Comparison of ENCODE assay signal across 11 cellular contexts in the genomic region with DNA sequence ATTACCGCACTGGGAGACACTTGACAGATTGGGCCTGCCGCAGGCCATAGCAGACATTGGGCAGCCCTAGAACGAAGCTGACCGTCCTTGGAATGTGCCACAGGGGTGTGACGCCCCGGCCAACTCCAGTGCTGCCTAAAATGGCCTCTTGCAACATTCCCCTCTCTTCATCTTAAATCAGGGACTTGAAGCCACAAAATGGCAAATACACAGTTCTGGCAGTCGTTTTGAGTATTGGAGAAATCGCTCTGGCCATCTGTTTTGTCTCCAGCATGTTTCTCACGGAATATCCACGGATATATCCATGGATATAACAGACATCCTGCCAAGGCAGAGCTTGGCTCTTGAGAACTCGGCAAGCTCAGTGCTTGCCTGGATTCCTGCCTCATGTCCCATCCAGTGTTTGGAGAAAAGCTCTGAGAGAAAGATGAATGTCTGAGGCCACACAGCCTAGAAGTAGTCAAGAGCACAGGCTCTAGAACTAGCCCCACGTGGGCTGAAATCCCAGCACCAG.
DNase-seq lines count a peak whose midpoint lies in the region; ATAC-seq and TF ChIP-seq lines count a peak whose summit lies in the region.
"Had no signal": no experiment of that assay in that cellular context is flagged by ENCODE, and none has a peak within 500 bp of the region (broad histone marks: within the 10 kb centered on the region; RNA-seq: fewer than 3 reads in every experiment).

No MANE protein-coding gene starts in this region.

- H3K4me3 ChIP-seq in adrenal gland, result no peak overlapping the region
- H3K4me3 ChIP-seq in fibroblast of villous mesenchyme (ENCODE audit: low read depth, low read length), result no peak overlapping the region
- H3K4me3 ChIP-seq in muscle layer of colon (ENCODE audit: low read depth in 1 of 2, low read length in 2 of 2), result peak overlapping the region in 1 of 2 donors; percentile 28
- H3K4me3 ChIP-seq in aorta (ENCODE audit: low read length in 2 of 2), result no peak overlapping the region
- no peak overlapping the region for H3K4me3 ChIP-seq in PC-9
- no peak overlapping the region for H3K4me3 ChIP-seq in Peyer's patch

- H3K36me3 ChIP-seq in adrenal gland (replicated peaks in 1 of 2) (no peaks in the 10 kb centered on the region), muscle layer of colon (ENCODE audit: insufficient read depth, low read length) (no peaks in the 10 kb centered on the region), aorta (ENCODE audit: control insufficient read depth in 1 of 2, insufficient read depth in 2 of 2, low read length in 1 of 2) (no peaks in the 10 kb centered on the region), PC-9 (ENCODE audit: low read depth) (peaks cover 12% of the 10 kb centered on the region; the same call in 1 of the 2 replicates), Peyer's patch (no peaks in the 10 kb centered on the region)

- peak in 6 of 7 donors; percentile 27 to 75 (median 62) for DNase-seq in adrenal gland
- DNase-seq in fibroblast of villous mesenchyme (ENCODE audit: low read depth), result peak; percentile 77
- DNase-seq in aorta, result peak; percentile 69 to 83
- DNase-seq in KG1 (lab: John Stamatoyannopoulos, UW), result no peak
- DNase-seq in PC-9, result no peak
- DNase-seq in Peyer's patch, result no peak
- DNase-seq: activated CD4-positive, alpha-beta T cell treated with anti-CD3 and anti-CD28 coated beads, Interleukin-2, amount 10 ng/mL, durations not matched to agents 7 days and 5 days; COR-L47; endodermal cell; NCI-H510A had no signal

- ATAC-seq in aorta (ENCODE audit: low FRiP score), result peak; percentile 77

- no peak for TF ChIP-seq CTCF in adrenal gland (IDR thresholded peaks at IDR 0.05)
- no peak for TF ChIP-seq CTCF in fibroblast of villous mesenchyme (IDR thresholded peaks at IDR 0.05; ENCODE audit: insufficient read depth, low read depth, low read length)
- no peak for TF ChIP-seq CTCF in PC-9 (conservative IDR thresholded peaks at IDR 0.05)
- TF ChIP-seq CTCF in Peyer's patch (IDR thresholded peaks at IDR 0.05), result no peak

- no peaks in the 10 kb centered on the region for H3K27me3 ChIP-seq in adrenal gland
- H3K27me3 ChIP-seq in muscle layer of colon (ENCODE audit: control insufficient read depth in 1 of 2, insufficient read depth in 2 of 2, low read length in 2 of 2), result no peaks in the 10 kb centered on the region
- no peaks in the 10 kb centered on the region for H3K27me3 ChIP-seq in aorta (ENCODE audit: control insufficient read depth in 1 of 2, insufficient read depth in 2 of 2, low read length in 1 of 2)
- no peaks in the 10 kb centered on the region for H3K27me3 ChIP-seq in PC-9 (ENCODE audit: insufficient read depth, low read depth)
- no peaks in the 10 kb centered on the region for H3K27me3 ChIP-seq in Peyer's patch

- no peak for TF ChIP-seq POLR2A in adrenal gland (IDR thresholded peaks at IDR 0.05)
- TF ChIP-seq POLR2A in Peyer's patch (IDR thresholded peaks at IDR 0.05), result no peak

- CTCF ChIA-PET in PC-9 (lab: Charles Lee), result interaction anchor here (0.5 kb wide), 1 partner anchor 561 kb away, joined by 3 read pairs; no protein-coding TSS in a partner anchor

- H3K9me3 ChIP-seq in adrenal gland (replicated peaks in 1 of 3) (no peaks in the 10 kb centered on the region), muscle layer of colon (ENCODE audit: low read length) (no peaks in the 10 kb centered on the region), aorta (ENCODE audit: control insufficient read depth, low read length) (no peaks in the 10 kb centered on the region), PC-9 (ENCODE audit: insufficient read depth, low read depth) (no peaks in the 10 kb centered on the region), Peyer's patch (no peaks in the 10 kb centered on the region)

- WGBS in adrenal gland, 4 donors, result 62 to 72% (median 68%) methylated on average over 7 to 12 of the region's 12 CpGs
- WGBS in aorta, 2 donors, result 9 to 10% methylated on average over 12 of the region's 12 CpGs

- H3K9ac ChIP-seq in muscle layer of colon (ENCODE audit: low read length), result no peak overlapping the region

- POLR2A ChIA-PET in PC-9 (lab: Charles Lee; ENCODE audit: unreplicated experiment), result no interaction called here

- BruUV-seq in PC-9 (replicated peaks; lab: Mats Ljungman, UMichigan), result no TSS peak

- no peaks in the 10 kb centered on the region for H3K9me2 ChIP-seq in PC-9 (ENCODE audit: insufficient read depth)

- H3K4me2 ChIP-seq in PC-9, result no peak overlapping the region

- peaks cover 81% of the 10 kb centered on the region for H3K79me2 ChIP-seq in PC-9 (ENCODE audit: low read depth)

- H3F3A ChIP-seq in PC-9 (ENCODE audit: insufficient read depth, low read depth), result peaks cover 43% of the 10 kb centered on the region; the same call in 1 of the 2 replicates

- no peak overlapping the region for H2AFZ ChIP-seq in PC-9

- H3K4me1 ChIP-seq in adrenal gland (replicated peaks in 1 of 2) (peaks cover under 1 to 6% of the 10 kb centered on the region in 2 donors), muscle layer of colon (ENCODE audit: insufficient read depth, low read length) (peaks cover 34% of the 10 kb centered on the region), aorta (ENCODE audit: control insufficient read depth in 1 of 2, insufficient read depth in 2 of 2, low read length in 2 of 2) (peaks cover 0 to 2% of the 10 kb centered on the region in 2 donors), PC-9 (replicated peaks; ENCODE audit: insufficient read depth) (0 out of 2 replicates have a peak, but pooled peaks cover 2% of the 10 kb centered on the region), Peyer's patch (peaks cover 0 to 4% (median 0%) of the 10 kb centered on the region in 4 donors)

- H3K27ac ChIP-seq in adrenal gland, result peak overlapping the region in 1 of 5 donors; percentile 41
- peak overlapping the region; percentile 72 for H3K27ac ChIP-seq in muscle layer of colon (ENCODE audit: low read depth, low read length)
- peak overlapping the region; percentile 23 to 60 for H3K27ac ChIP-seq in aorta (ENCODE audit: low read depth in 1 of 2, low read length in 2 of 2)
- no peak overlapping the region for H3K27ac ChIP-seq in PC-9
- H3K27ac ChIP-seq in Peyer's patch, result peak overlapping the region in 2 of 4 donors; percentile 25 to 67

- intact Hi-C loops in adrenal gland (cut with DNase I), result no loop called here
- intact Hi-C loops in aorta (cut with DNase I), result no loop called here
- intact Hi-C loops in PC-9 (cut with micrococcal nuclease; ENCODE audit: unreplicated experiment), result no loop called here

- H4K20me1 ChIP-seq in PC-9 (ENCODE audit: insufficient read depth), result no peaks in the 10 kb centered on the region; the same call in 1 of the 2 replicates

Comparison
In these comparisons a context has a peak if more than half of its experiments do, and no peak if none do; other contexts are left out.
1. DNase-seq: peak in adrenal gland (6 of 7), fibroblast of villous mesenchyme (single experiment) and aorta (2 of 2); none in KG1 (single experiment), PC-9 (0 of 2) and Peyer's patch (0 of 3).